ENCODE assay signal across 3 cellular contexts in the genomic region with DNA sequence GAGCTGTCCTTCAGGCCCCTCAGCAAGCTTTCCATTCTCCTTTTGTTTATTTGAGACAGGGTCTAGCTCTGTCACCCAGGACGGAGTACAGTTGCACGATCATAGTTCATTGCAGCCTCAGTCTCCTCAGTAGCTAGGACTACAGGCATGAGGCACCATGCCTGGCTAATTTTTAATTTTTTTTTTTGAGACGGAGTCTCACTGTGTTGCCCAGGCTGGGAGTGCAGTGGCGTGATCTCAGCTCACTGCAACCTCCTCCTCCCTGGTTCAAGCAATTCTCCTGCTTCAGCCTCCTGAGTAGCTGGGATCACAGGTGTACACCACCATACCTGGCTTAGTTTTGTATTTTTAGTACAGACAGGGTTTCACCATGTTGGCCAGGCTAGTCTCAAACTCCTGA. TPM values are rescaled to one million over a fixed set of nuclear protein-coding genes. Genes with fewer than 3 reads are reported as not detected.
"Had no signal": no experiment of that assay in that cellular context is flagged by ENCODE, and none has a peak within 500 bp of the region (broad histone marks: within the 10 kb centered on the region; RNA-seq: fewer than 3 reads in every experiment).

No MANE protein-coding gene starts in this region.

RNA-seq across cellular contexts. Expression of a gene that starts 8.0 kb away (rescaled TPM):
- total RNA-seq: glomerular endothelial cell, mononuclear cell, stomach had no signal
